Comparison of ENCODE assay signal across 14 cellular contexts in the genomic region with DNA sequence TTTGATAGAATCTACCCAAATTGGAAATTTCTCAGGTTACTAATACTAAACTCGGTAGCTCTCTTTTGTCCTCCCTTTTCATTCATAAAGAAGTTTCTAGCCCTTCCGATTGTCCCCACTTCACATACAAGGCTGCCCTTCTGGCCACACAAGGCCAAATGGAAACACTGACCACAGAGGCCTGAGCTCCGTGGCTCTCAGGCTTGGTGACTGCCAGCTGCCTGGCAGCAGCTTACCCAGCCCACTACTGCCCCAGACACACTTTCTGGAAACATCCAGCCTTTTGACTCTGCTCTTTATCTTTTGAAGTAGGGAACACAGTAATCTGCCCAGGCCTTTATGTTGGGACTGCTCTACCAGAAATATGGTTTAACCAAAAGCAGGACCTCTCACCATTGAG.
"Had no signal": no experiment of that assay in that cellular context is flagged by ENCODE, and none has a peak within 500 bp of the region (broad histone marks: within the 10 kb centered on the region; RNA-seq: fewer than 3 reads in every experiment).

No MANE protein-coding gene starts in this region.

- H3K27ac Mint-ChIP-seq: activated CD4-positive, alpha-beta memory T cell treated with anti-CD3 and anti-CD28 coated beads, Interleukin-2, amount 10 ng/mL, durations not matched to agents 7 days and 5 days; activated T-cell treated with anti-CD3 and anti-CD28 coated beads, Interleukin-2, amount 50 U/mL, for 72 hours; neural progenitor cell; stimulated activated memory B cell treated with anti-CD40 and anti-IgM and Interleukin-4, amounts not matched to agents 10 μg/mL and 1 μg/mL and 100 μg/mL, for 72 hours; T-helper 2 cell treated with Interferon-gamma antibody and Interleukin-4, amounts not matched to agents 5 μg/mL and 100 μg/mL, for 36 hours had no signal

- H3K4me3 ChIP-seq: dorsolateral prefrontal cortex, neural progenitor cell, ovary, upper lobe of right lung had no signal

- H3K9ac ChIP-seq: neural progenitor cell had no signal

- H3K4me1 ChIP-seq: neural progenitor cell had no signal

- H3K27ac ChIP-seq: neural progenitor cell, ovary, upper lobe of right lung had no signal

- DNase-seq: activated CD4-positive, alpha-beta memory T cell treated with anti-CD3 and anti-CD28 coated beads, Interleukin-2, amount 10 ng/mL, durations not matched to agents 7 days and 5 days; activated CD4-positive, alpha-beta T cell treated with anti-CD3 and anti-CD28 coated beads for 1 hour; activated naive CD4-positive, alpha-beta T cell treated with anti-CD3 and anti-CD28 coated beads, Interleukin-2, amount 50 U/mL, for 16 hours; activated T-cell treated with anti-CD3 and anti-CD28 coated beads, Interleukin-2, amount 50 U/mL, for 72 hours; amniotic stem cell; dorsolateral prefrontal cortex; left colon; mesenchymal stem cell; ovary; retina; upper lobe of right lung had no signal

- H3K9me3 Mint-ChIP-seq: activated CD4-positive, alpha-beta memory T cell treated with anti-CD3 and anti-CD28 coated beads, Interleukin-2, amount 10 ng/mL, durations not matched to agents 7 days and 5 days; activated T-cell treated with anti-CD3 and anti-CD28 coated beads, Interleukin-2, amount 50 U/mL, for 72 hours; neural progenitor cell; stimulated activated memory B cell treated with anti-CD40 and anti-IgM and Interleukin-4, amounts not matched to agents 10 μg/mL and 1 μg/mL and 100 μg/mL, for 72 hours; T-helper 2 cell treated with Interferon-gamma antibody and Interleukin-4, amounts not matched to agents 5 μg/mL and 100 μg/mL, for 36 hours had no signal

- H3K4me3 Mint-ChIP-seq: activated CD4-positive, alpha-beta memory T cell treated with anti-CD3 and anti-CD28 coated beads, Interleukin-2, amount 10 ng/mL, durations not matched to agents 7 days and 5 days; activated T-cell treated with anti-CD3 and anti-CD28 coated beads, Interleukin-2, amount 50 U/mL, for 72 hours; neural progenitor cell; stimulated activated memory B cell treated with anti-CD40 and anti-IgM and Interleukin-4, amounts not matched to agents 10 μg/mL and 1 μg/mL and 100 μg/mL, for 72 hours; T-helper 2 cell treated with Interferon-gamma antibody and Interleukin-4, amounts not matched to agents 5 μg/mL and 100 μg/mL, for 36 hours had no signal

- H3K4me2 ChIP-seq: neural progenitor cell had no signal

- H3K27me3 ChIP-seq: dorsolateral prefrontal cortex, neural progenitor cell, ovary, upper lobe of right lung had no signal

- ATAC-seq: activated T-cell treated with anti-CD3 and anti-CD28 coated beads, Interleukin-2, amount 50 U/mL, for 72 hours; left colon; stimulated activated memory B cell treated with anti-CD40 and anti-IgM and Interleukin-4, amounts not matched to agents 10 μg/mL and 1 μg/mL and 100 μg/mL, for 72 hours; upper lobe of right lung had no signal

- H2AFZ ChIP-seq: neural progenitor cell had no signal

- H3K36me3 Mint-ChIP-seq: neural progenitor cell had no signal

- H3K9me3 ChIP-seq: ovary, upper lobe of right lung had no signal

- H3K27me3 Mint-ChIP-seq: stimulated activated memory B cell treated with anti-CD40 and anti-IgM and Interleukin-4, amounts not matched to agents 10 μg/mL and 1 μg/mL and 100 μg/mL, for 72 hours had no signal

- H3K36me3 ChIP-seq: neural progenitor cell, ovary, upper lobe of right lung had no signal
